ENCODE assay signal across 8 cellular contexts in genomic region chr5:37249820-37250175, GRCh38. TPM values are rescaled to one million over a fixed set of nuclear protein-coding genes. Genes with fewer than 3 reads are reported as not detected.
DNase-seq lines count a peak whose midpoint lies in the region; ATAC-seq and TF ChIP-seq lines count a peak whose summit lies in the region.

No MANE protein-coding gene starts in this region.

- no peak for ATAC-seq in memory B cell (ENCODE audit: low read depth)

- H3K4me1 Mint-ChIP-seq in activated naive CD4-positive, alpha-beta T cell treated with anti-CD3 and anti-CD28 coated beads, Interleukin-2, amount 50 U/mL, for 24 hours = peaks cover 17% of the 10 kb centered on the region
- peaks cover 5% of the 10 kb centered on the region for H3K4me1 Mint-ChIP-seq in memory B cell

- no peaks in the 10 kb centered on the region for H3K9me3 Mint-ChIP-seq in activated naive CD4-positive, alpha-beta T cell treated with anti-CD3 and anti-CD28 coated beads, Interleukin-2, amount 50 U/mL, for 24 hours
- peaks cover 2% of the 10 kb centered on the region for H3K9me3 Mint-ChIP-seq in memory B cell

- H3K4me3 ChIP-seq in cardiac fibroblast (replicated peaks in 1 of 2; ENCODE audit: low read depth in 2 of 2, low read length in 2 of 2) (peak overlapping the region; percentile 53 to 82), vagina (peak overlapping the region; percentile 78 to 83)

- no peaks in the 10 kb centered on the region for H3K36me3 ChIP-seq in vagina

- H3K36me3 Mint-ChIP-seq in activated naive CD4-positive, alpha-beta T cell treated with anti-CD3 and anti-CD28 coated beads, Interleukin-2, amount 50 U/mL, for 24 hours = no peaks in the 10 kb centered on the region
- peaks cover 3% of the 10 kb centered on the region for H3K36me3 Mint-ChIP-seq in memory B cell

- intact Hi-C loops in vagina (cut with DNase I) = no loop called here

- no peaks in the 10 kb centered on the region for H3K9me3 ChIP-seq in vagina

- TF ChIP-seq POLR2A in vagina (IDR thresholded peaks at IDR 0.05) = no peak

- no peaks in the 10 kb centered on the region for H3K27me3 ChIP-seq in vagina

- H3K27ac Mint-ChIP-seq in activated naive CD4-positive, alpha-beta T cell treated with anti-CD3 and anti-CD28 coated beads, Interleukin-2, amount 50 U/mL, for 24 hours = peak overlapping the region; percentile 59
- H3K27ac Mint-ChIP-seq in memory B cell = peak overlapping the region; percentile 95

- peaks cover 22% of the 10 kb centered on the region for H3K4me1 ChIP-seq in vagina

- TF ChIP-seq CTCF in cardiac fibroblast (IDR thresholded peaks at IDR 0.05; ENCODE audit: low read depth, low read length) (no peak), vagina (IDR thresholded peaks at IDR 0.05) (no peak)

- H3K27ac ChIP-seq in vagina = peak overlapping the region; percentile 91

- peak overlapping the region; percentile 91 for H3K4me3 Mint-ChIP-seq in activated naive CD4-positive, alpha-beta T cell treated with anti-CD3 and anti-CD28 coated beads, Interleukin-2, amount 50 U/mL, for 24 hours
- peak overlapping the region; percentile 96 for H3K4me3 Mint-ChIP-seq in memory B cell

- DNase-seq in activated naive CD4-positive, alpha-beta T cell (lab: John Stamatoyannopoulos, UW) = no peak
- no peak for DNase-seq in cardiac fibroblast (ENCODE audit: low read depth in 2 of 2)
- no peak for DNase-seq in memory B cell (ENCODE audit: low spot score in 2 of 2)
- DNase-seq in vagina (ENCODE audit: extremely low spot score in 2 of 2) = no peak
- no peak for DNase-seq in globus pallidus (ENCODE audit: low spot score)
- DNase-seq in EL = no peak
- DNase-seq in inferior parietal cortex (ENCODE audit: extremely low spot score) = no peak

- no peaks in the 10 kb centered on the region for H3K27me3 Mint-ChIP-seq in activated naive CD4-positive, alpha-beta T cell treated with anti-CD3 and anti-CD28 coated beads, Interleukin-2, amount 50 U/mL, for 24 hours
- H3K27me3 Mint-ChIP-seq in memory B cell = no peaks in the 10 kb centered on the region

RNA-seq across cellular contexts. Expression of gene CPLANE1, which starts 0.6 kb away (rescaled TPM):
- total RNA-seq in vagina = 26.5 TPM
